ENCODE assay signal across 7 cellular contexts in the genomic region with DNA sequence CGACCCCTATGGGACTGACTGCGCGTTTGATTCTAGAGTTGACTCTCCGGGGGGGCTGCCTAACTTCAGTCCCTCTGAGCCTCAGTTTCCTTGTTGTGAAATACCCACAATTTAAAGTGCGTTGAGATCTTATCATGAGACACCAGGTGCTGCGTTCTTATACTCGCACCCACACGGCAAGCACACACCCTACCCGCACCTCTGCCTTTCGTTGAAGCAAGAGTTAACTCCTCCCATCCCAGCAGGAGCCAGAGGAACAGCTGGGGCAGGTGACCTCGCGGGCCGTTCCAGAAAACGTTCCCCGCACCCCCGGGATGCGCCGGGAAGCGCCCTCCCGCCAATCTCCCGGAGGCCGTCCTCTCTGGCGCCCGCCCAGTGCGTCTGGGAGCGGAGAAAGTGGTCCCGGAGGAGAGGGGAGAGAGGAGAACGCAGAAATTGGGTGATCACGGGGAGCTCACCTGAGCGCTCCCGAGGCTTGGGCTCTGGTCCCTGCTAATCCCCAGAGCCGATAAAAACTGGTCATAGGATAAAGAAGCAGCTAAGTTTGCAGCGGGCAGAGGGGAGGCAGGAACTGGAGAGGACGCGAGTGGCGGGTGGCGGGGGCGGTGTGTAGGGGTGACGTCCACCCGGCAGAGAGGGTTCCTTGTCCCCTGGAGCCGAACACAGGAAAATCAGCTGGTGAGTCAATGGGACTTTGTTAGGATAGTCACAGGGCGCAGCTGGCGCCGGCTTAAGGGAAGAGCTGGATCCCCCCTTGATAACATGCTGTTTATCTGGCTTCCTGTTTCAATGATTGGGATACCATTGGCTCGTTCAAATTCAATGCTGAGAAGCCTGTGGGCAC. TPM values are rescaled to one million over a fixed set of nuclear protein-coding genes. Genes with fewer than 3 reads are reported as not detected.
A peak's percentile ranks its signal among the peaks of the same experiment; 100 is the strongest.
DNase-seq lines count a peak whose midpoint lies in the region; ATAC-seq and TF ChIP-seq lines count a peak whose summit lies in the region.

No MANE protein-coding gene starts in this region.

- H3K27ac ChIP-seq in GM23248: peak overlapping the region; percentile 91
- peak overlapping the region; percentile 74 for H3K27ac ChIP-seq in psoas muscle

- no peaks in the 10 kb centered on the region for H4K20me1 ChIP-seq in GM23248 (ENCODE audit: insufficient read depth)

- no peaks in the 10 kb centered on the region for H3K27me3 ChIP-seq in GM23248 (replicated peaks; ENCODE audit: insufficient read depth)
- H3K27me3 ChIP-seq in psoas muscle (ENCODE audit: insufficient read depth in 3 of 3, low read length in 2 of 3): peaks cover 0 to 63% (median 17%) of the 10 kb centered on the region in 3 donors

- H3F3A ChIP-seq in GM23248 (ENCODE audit: insufficient read depth): peaks cover 82% of the 10 kb centered on the region

- no peaks in the 10 kb centered on the region for H3K9me3 ChIP-seq in GM23248 (ENCODE audit: low read depth)
- H3K9me3 ChIP-seq in psoas muscle: no peaks in the 10 kb centered on the region

- H3K36me3 ChIP-seq in GM23248 (ENCODE audit: low read depth) (no peaks in the 10 kb centered on the region), psoas muscle (ENCODE audit: insufficient read depth in 1 of 2, low read depth in 1 of 2) (no peaks in the 10 kb centered on the region)

- no peaks in the 10 kb centered on the region for H3K9me2 ChIP-seq in GM23248 (ENCODE audit: insufficient read depth)

- peak overlapping the region; percentile 97 for H3K9ac ChIP-seq in GM23248

- H3K4me1 ChIP-seq in GM23248 (ENCODE audit: insufficient read depth) (peaks cover 79% of the 10 kb centered on the region), psoas muscle (peaks cover 27% of the 10 kb centered on the region)

- H3K4me2 ChIP-seq in GM23248 (ENCODE audit: unreplicated experiment): peak overlapping the region; percentile 86

- WGBS in GM23248 (ENCODE audit: low coverage in 1 of 2, low lambda C conversion rate in 2 of 2, missing lambda C conversion rate in 2 of 2), 2 experiments: 1 to 2% methylated on average over 45 of the region's 45 CpGs
- WGBS in psoas muscle, 3 donors: 5 to 7% (median 7%) methylated on average over 44 to 45 of the region's 45 CpGs

- peak overlapping the region; percentile 43 for H2AFZ ChIP-seq in GM23248

- TF ChIP-seq CTCF in astrocyte of the spinal cord (IDR thresholded peaks at IDR 0.05; ENCODE audit: low read depth, low read length): no peak
- no peak for TF ChIP-seq CTCF in psoas muscle (IDR thresholded peaks at IDR 0.05)

- intact Hi-C loops in psoas muscle (cut with DNase I): no loop called here

- H3K79me2 ChIP-seq in GM23248 (ENCODE audit: insufficient read depth): peaks cover 57% of the 10 kb centered on the region

- DNase-seq in GM23248: peak; percentile 88
- peak; percentile 81 to 86 for DNase-seq in NCI-H524 (lab: John Stamatoyannopoulos, UW)
- peak; percentile 72 for DNase-seq in astrocyte of the spinal cord (ENCODE audit: low read depth, low spot score)
- DNase-seq in psoas muscle: peak; percentile 71 to 74
- no peak for DNase-seq in cerebellum (ENCODE audit: low spot score)
- no peak for DNase-seq in activated CD8-positive, alpha-beta memory T cell treated with anti-CD3 and anti-CD28 coated beads, Interleukin-2, amount 50 U/mL, for 4 hours

- H3K4me3 ChIP-seq in GM23248: peak overlapping the region; percentile 91
- peak overlapping the region; percentile 89 for H3K4me3 ChIP-seq in astrocyte of the spinal cord (ENCODE audit: low read depth, low read length)
- peak overlapping the region; percentile 63 for H3K4me3 ChIP-seq in iPS-11a (ENCODE audit: low read depth, low read length)
- peak overlapping the region; percentile 73 for H3K4me3 ChIP-seq in psoas muscle

- peak in 3 of 4 donors; percentile 34 to 42 (median 39) for ATAC-seq in psoas muscle

- in situ Hi-C loops in GM23248 (cut with MboI): no loop called here
- in situ Hi-C loops in astrocyte of the spinal cord (cut with HindIII; ENCODE audit: low sequenced_read_pairs): no loop called here

RNA-seq across cellular contexts. Expression of gene NAV1, which starts 0.9 kb away (rescaled TPM):
- total RNA-seq in GM23248 (2014; rRNA removed; shearing (Covaris generic)): 79.0 and 81.8 TPM in 2 replicates
- polyA plus RNA-seq in GM23248 (2016; fragmentation: Nextera tagmentation; extraction: Ambion mirVana) (74.7 and 75.6 TPM in 2 replicates), psoas muscle (1 to 10 TPM; 1.8 to 3.1 (median 1.8) TPM)
- total RNA-seq in psoas muscle (10 to 100 TPM in 3 of 4 donors, 1 to 10 TPM in 1; 8.4 to 13.3 (median 11.3) TPM), cerebellum (73.3 TPM)

RNA-seq across cellular contexts. Expression of gene CSRP1, which starts 32.9 kb away (rescaled TPM):
- 1,160 and 1,256 TPM in 2 replicates for total RNA-seq in GM23248 (2014; rRNA removed; shearing (Covaris generic))
- 510 and 529 TPM in 2 replicates for polyA plus RNA-seq in GM23248 (2016; fragmentation: Nextera tagmentation; extraction: Ambion mirVana)
- 10 to 100 TPM; 14.7 to 27.7 (median 24.3) TPM for total RNA-seq in psoas muscle
- 10 to 100 TPM; 21.1 to 26.4 (median 23.2) TPM for polyA plus RNA-seq in psoas muscle
- 19.3 TPM for total RNA-seq in cerebellum

Comparison
In these comparisons a context has a peak if more than half of its experiments do, and no peak if none do; other contexts are left out.
1. DNase-seq: peak in GM23248 (single experiment), NCI-H524 (2 of 2), astrocyte of the spinal cord (single experiment) and psoas muscle (2 of 2); none in cerebellum (single experiment) and activated CD8-positive, alpha-beta memory T cell treated with anti-CD3 and anti-CD28 coated beads, Interleukin-2, amount 50 U/mL, for 4 hours (single experiment).
2. RNA of gene CSRP1, which starts 32.9 kb away (total RNA-seq): 1,160 to 1,256 TPM in GM23248; 14.7 to 27.7 TPM in psoas muscle and 19.3 TPM in cerebellum (single experiment); every median in the first group is over 10 times any median in the second.
3. Peak in every context shown above with its lines, with median percentiles within 50 percentile points of each other: H3K4me3 ChIP-seq.